1 cellular context compared by ENCODE assay signal in genomic region chr12:57238854-57239554, GRCh38.
TF ChIP-seq lines count a peak whose summit lies in the region.

No MANE protein-coding gene starts in this region.

TF ChIP-seq in HCT116, 20 proteins besides CTCF, POLR2A, EP300 and RAD21 (continued from another document):
- TF ChIP-seq ZBTB33 (IDR thresholded peaks at IDR 0.05; ENCODE audit: extremely low read depth, insufficient replicate concordance, low read length) = peak; percentile 58
TF ChIP-seq in HCT116: peak in this region for 2.
